Comparison of ENCODE assay signal across 22 cellular contexts in the genomic region with DNA sequence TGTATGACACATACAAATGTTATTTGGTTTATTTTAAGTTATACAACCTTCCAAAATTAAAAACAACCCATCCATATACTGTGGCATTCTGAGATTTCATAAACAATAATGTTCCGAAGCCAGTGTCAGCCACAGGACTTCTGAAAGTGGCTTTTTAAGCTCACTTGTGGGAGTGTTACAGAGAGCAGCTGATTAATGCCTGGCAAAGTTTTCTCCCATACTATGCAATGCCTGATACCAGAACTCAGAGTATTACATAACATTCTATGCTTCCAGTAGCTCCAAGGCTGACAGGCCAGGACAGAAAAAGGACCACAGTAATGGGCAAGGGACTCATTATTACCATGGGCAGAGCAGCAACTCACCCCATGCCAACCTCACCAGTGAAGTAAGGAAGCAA. TPM values are rescaled to one million over a fixed set of nuclear protein-coding genes. Genes with fewer than 3 reads are reported as not detected.
DNase-seq lines count a peak whose midpoint lies in the region; ATAC-seq and TF ChIP-seq lines count a peak whose summit lies in the region.
"Had no signal": no experiment of that assay in that cellular context is flagged by ENCODE, and none has a peak within 500 bp of the region (broad histone marks: within the 10 kb centered on the region; RNA-seq: fewer than 3 reads in every experiment).

No MANE protein-coding gene starts in this region.

- no peaks in the 10 kb centered on the region for H3K27me3 ChIP-seq in left lung
- H3K27me3 ChIP-seq: SJSA1, vagina had no signal

- intact Hi-C loops in left lung (cut with DNase I) = no loop called here

- no peaks in the 10 kb centered on the region for H3K4me1 ChIP-seq in left lung
- H3K4me1 ChIP-seq: heart left ventricle, lower lobe of right lung, SJSA1, vagina had no signal

- POLR2A ChIA-PET in GM10248 (lab: Yijun Ruan, JAX) = no interaction called here

- H3K27me3 Mint-ChIP-seq in stimulated activated naive CD8-positive, alpha-beta T cell treated with anti-CD3 and anti-CD28 coated beads, Interleukin-15, Interleukin-2, amounts not matched to agents 100 ng/mL and 50 ng/mL, for 24 hours = no peaks in the 10 kb centered on the region
- no peaks in the 10 kb centered on the region for H3K27me3 Mint-ChIP-seq in T-helper 17 cell

- H3K4me1 Mint-ChIP-seq in stimulated activated naive CD8-positive, alpha-beta T cell treated with anti-CD3 and anti-CD28 coated beads, Interleukin-15, Interleukin-2, amounts not matched to agents 100 ng/mL and 50 ng/mL, for 24 hours (ENCODE audit: low read depth) = peaks cover 95% of the 10 kb centered on the region
- H3K4me1 Mint-ChIP-seq in T-helper 17 cell = peaks cover 29% of the 10 kb centered on the region

- peak overlapping the region; percentile 83 for H3K27ac Mint-ChIP-seq in stimulated activated naive CD8-positive, alpha-beta T cell treated with anti-CD3 and anti-CD28 coated beads, Interleukin-15, Interleukin-2, amounts not matched to agents 100 ng/mL and 50 ng/mL, for 24 hours
- H3K27ac Mint-ChIP-seq in T-helper 17 cell = peak overlapping the region; percentile 98

- DNase-seq in stimulated activated naive CD8-positive, alpha-beta T cell treated with anti-CD3 and anti-CD28 coated beads, Interleukin-15, Interleukin-2, amounts not matched to agents 100 U/mL and 50 U/mL, for 24 hours = no peak
- DNase-seq in T-helper 17 cell (no peak), epidermal melanocyte (ENCODE audit: insufficient read length, low spot score) (peak; percentile 17), HuH-7 (ENCODE audit: low spot score) (no peak), GM10248 (ENCODE audit: extremely low spot score) (no peak), left lung (no peak)
- DNase-seq: activated T-cell treated with anti-CD3 and anti-CD28 coated beads for 4 hours; caudate nucleus; heart left ventricle; KG1; lower lobe of right lung; NCI-H1105; NCI-H2107; NCI-H524; nucleus accumbens; stimulated activated CD4-positive, alpha-beta T cell treated with anti-CD3 and anti-CD28 coated beads, Interleukin-2, amount 100 ng/mL, for 24 hours; substantia nigra had no signal

- no peak for TF ChIP-seq CTCF in GM10248 (IDR thresholded peaks at IDR 0.05; ENCODE audit: control extremely low read depth, extremely low read depth, low read depth, missing control alignments)
- TF ChIP-seq CTCF in left lung (IDR thresholded peaks at IDR 0.05) = no peak

- no peaks in the 10 kb centered on the region for H3K9me3 ChIP-seq in T-helper 17 cell (ENCODE audit: control insufficient read depth, low read length, poor library complexity, severe bottlenecking)
- H3K9me3 ChIP-seq in left lung = no peaks in the 10 kb centered on the region
- H3K9me3 ChIP-seq: heart left ventricle, lower lobe of right lung, SJSA1, vagina had no signal

- no peak for ATAC-seq in stimulated activated naive CD8-positive, alpha-beta T cell treated with anti-CD3 and anti-CD28 coated beads, Interleukin-15, Interleukin-2, amounts not matched to agents 100 U/mL and 50 U/mL, for 24 hours
- ATAC-seq in T-helper 17 cell (no peak), left lung (no peak)
- ATAC-seq: activated CD4-positive, CD25-positive, alpha-beta regulatory T cell treated with anti-CD3 and anti-CD28 coated beads, Interleukin-2, amount 50 U/mL, for 24 hours; heart left ventricle; lower lobe of right lung; sciatic nerve had no signal

- H3K4me3 ChIP-seq in left lung = no peak overlapping the region
- H3K4me3 ChIP-seq: heart left ventricle, lower lobe of right lung, SJSA1, vagina had no signal

- H3K36me3 Mint-ChIP-seq in stimulated activated naive CD8-positive, alpha-beta T cell treated with anti-CD3 and anti-CD28 coated beads, Interleukin-15, Interleukin-2, amounts not matched to agents 100 ng/mL and 50 ng/mL, for 24 hours (ENCODE audit: low read depth) = peaks cover 3% of the 10 kb centered on the region
- H3K36me3 Mint-ChIP-seq in T-helper 17 cell (ENCODE audit: low read depth) = peaks cover 2% of the 10 kb centered on the region

- no peak overlapping the region for H3K27ac ChIP-seq in left lung
- H3K27ac ChIP-seq: lower lobe of right lung, SJSA1, vagina had no signal

- no peaks in the 10 kb centered on the region for H3K36me3 ChIP-seq in left lung
- H3K36me3 ChIP-seq: heart left ventricle, lower lobe of right lung, SJSA1, vagina had no signal

- peak overlapping the region; percentile 32 for H3K4me3 Mint-ChIP-seq in stimulated activated naive CD8-positive, alpha-beta T cell treated with anti-CD3 and anti-CD28 coated beads, Interleukin-15, Interleukin-2, amounts not matched to agents 100 ng/mL and 50 ng/mL, for 24 hours
- H3K4me3 Mint-ChIP-seq in T-helper 17 cell = no peak overlapping the region

- no peaks in the 10 kb centered on the region for H3K9me3 Mint-ChIP-seq in stimulated activated naive CD8-positive, alpha-beta T cell treated with anti-CD3 and anti-CD28 coated beads, Interleukin-15, Interleukin-2, amounts not matched to agents 100 ng/mL and 50 ng/mL, for 24 hours

- CTCF ChIA-PET in GM10248 (lab: Yijun Ruan, JAX) = no interaction called here

RNA-seq across cellular contexts. Expression of a gene that starts 29.3 kb away (rescaled TPM):
- total RNA-seq in T-helper 17 cell (100 to 1,000 TPM in 1 of 2 donors, 10 to 100 TPM in 1; 62.5 to 110 TPM), left lung (1 to 10 TPM in 1 of 2 donors, under 1 TPM in 1; 0.41 to 3.4 TPM)
- total RNA-seq: SJSA1 had no signal

Comparison
In these comparisons a context has a peak if more than half of its experiments do, and no peak if none do; other contexts are left out.
1. RNA of a gene that starts 29.3 kb away (total RNA-seq): 62.5 to 110 TPM in T-helper 17 cell; 0.41 to 3.4 TPM in left lung; every median in the first group is over 10 times any median in the second.